Comparison of ENCODE assay signal across 35 cellular contexts in the genomic region with DNA sequence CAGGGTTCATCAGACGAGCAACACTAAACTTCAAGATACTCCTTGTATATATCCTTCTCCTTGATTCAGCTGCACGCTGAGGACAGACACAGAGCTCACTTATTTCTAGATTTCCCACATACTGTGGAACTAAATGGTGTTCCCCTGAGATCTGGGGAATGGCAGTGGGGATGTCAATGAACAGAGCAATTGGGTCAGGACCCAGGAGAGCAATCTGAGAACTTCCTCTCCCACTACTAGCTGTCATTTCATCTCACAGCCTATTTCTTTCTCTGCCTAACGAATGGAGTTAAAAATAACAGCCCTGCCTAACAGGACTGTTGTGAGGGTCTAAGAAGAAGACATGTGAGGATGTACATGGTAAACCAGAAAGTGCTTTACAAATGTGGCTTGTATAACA. TPM values are rescaled to one million over a fixed set of nuclear protein-coding genes. Genes with fewer than 3 reads are reported as not detected.
"Had no signal": no experiment of that assay in that cellular context is flagged by ENCODE, and none has a peak within 500 bp of the region (broad histone marks: within the 10 kb centered on the region; RNA-seq: fewer than 3 reads in every experiment).

No MANE protein-coding gene starts in this region.

- H3K9me3 Mint-ChIP-seq: immature natural killer cell; naive thymus-derived CD8-positive, alpha-beta T cell; nephron; neural progenitor cell; stimulated activated naive B cell treated with anti-CD40 and anti-IgM and Interleukin-4, amounts not matched to agents 10 μg/mL and 1 μg/mL and 100 μg/mL, for 72 hours had no signal

- H3K9me3 ChIP-seq: left lung, lower lobe of right lung, neutrophil, ovary, right atrium auricular region, right lobe of liver, stomach, testis, thyroid gland, transverse colon, upper lobe of left lung, vagina had no signal

- H3K4me1 Mint-ChIP-seq: immature natural killer cell, nephron, neural progenitor cell had no signal

- H3K4me3 Mint-ChIP-seq: immature natural killer cell; naive thymus-derived CD8-positive, alpha-beta T cell; nephron; neural progenitor cell; stimulated activated naive B cell treated with anti-CD40 and anti-IgM and Interleukin-4, amounts not matched to agents 10 μg/mL and 1 μg/mL and 100 μg/mL, for 72 hours had no signal

- H3K4me1 ChIP-seq: left lung, lower lobe of right lung, neural progenitor cell, right atrium auricular region, stomach, testis, thyroid gland, transverse colon, upper lobe of left lung, vagina had no signal

- H3K4me2 ChIP-seq: neural progenitor cell, smooth muscle cell had no signal

- H3K27ac Mint-ChIP-seq: nephron; neural progenitor cell; progenitor cell of endocrine pancreas; stimulated activated naive B cell treated with anti-CD40 and anti-IgM and Interleukin-4, amounts not matched to agents 10 μg/mL and 1 μg/mL and 100 μg/mL, for 72 hours had no signal

- DNase-seq: hypothalamus; immature natural killer cell; kidney; left colon; left lung; lower lobe of right lung; mammary epithelial cell; mesenchymal stem cell; naive thymus-derived CD8-positive, alpha-beta T cell; occipital lobe; ovary; right lobe of liver; stimulated activated CD4-positive, alpha-beta T cell treated with anti-CD3 and anti-CD28 coated beads, Interleukin-1b, Interleukin-23, amount 100 ng/mL, for 48 hours; stimulated activated CD4-positive, alpha-beta T cell treated with anti-CD3 and anti-CD28 coated beads, Interleukin-2, amount 100 ng/mL, for 48 hours; stimulated activated CD4-positive, alpha-beta T cell treated with anti-CD3 and anti-CD28 coated beads, Interleukin-4, amount 100 ng/mL, for 4 hours; stimulated activated CD8-positive, alpha-beta memory T cell treated with anti-CD3 and anti-CD28 coated beads, Interleukin-4, amount 100 ng/mL, for 48 hours; stimulated activated naive B cell treated with anti-CD40 and anti-IgM and Interleukin-4, amounts not matched to agents 10 μg/mL and 1 μg/mL and 100 μg/mL, for 72 hours; stimulated activated naive CD8-positive, alpha-beta T cell treated with anti-CD3 and anti-CD28 coated beads, Interleukin-15, Interleukin-2, amounts not matched to agents 100 U/mL and 50 U/mL, for 24 hours; stomach; testis; thyroid gland; transverse colon; upper lobe of left lung had no signal

- ATAC-seq: left colon; left lung; lower lobe of right lung; naive thymus-derived CD8-positive, alpha-beta T cell; right lobe of liver; stimulated activated naive B cell treated with anti-CD40 and anti-IgM and Interleukin-4, amounts not matched to agents 10 μg/mL and 1 μg/mL and 100 μg/mL, for 72 hours; stimulated activated naive CD8-positive, alpha-beta T cell treated with anti-CD3 and anti-CD28 coated beads, Interleukin-15, Interleukin-2, amounts not matched to agents 100 U/mL and 50 U/mL, for 24 hours had no signal

- H3K27ac ChIP-seq: left lung, lower lobe of right lung, neural progenitor cell, neutrophil, ovary, right atrium auricular region, right lobe of liver, stomach, testis, thyroid gland, transverse colon, upper lobe of left lung, vagina had no signal

- H3K9ac ChIP-seq: neural progenitor cell had no signal

- H3K27me3 Mint-ChIP-seq: naive thymus-derived CD8-positive, alpha-beta T cell; progenitor cell of endocrine pancreas; stimulated activated naive B cell treated with anti-CD40 and anti-IgM and Interleukin-4, amounts not matched to agents 10 μg/mL and 1 μg/mL and 100 μg/mL, for 72 hours had no signal

- H2AFZ ChIP-seq: neural progenitor cell had no signal

- H3K36me3 ChIP-seq: neural progenitor cell, neutrophil, ovary, thyroid gland had no signal

- H3K4me3 ChIP-seq: left lung, lower lobe of right lung, neural progenitor cell, ovary, right atrium auricular region, right lobe of liver, smooth muscle cell, stomach, testis, thyroid gland, transverse colon, upper lobe of left lung, vagina had no signal

- H3K27me3 ChIP-seq: left lung, neural progenitor cell, neutrophil, ovary, right atrium auricular region, right lobe of liver, stomach, testis, thyroid gland, transverse colon, upper lobe of left lung, vagina had no signal

RNA-seq across cellular contexts. Expression of a gene that starts 27.9 kb away (rescaled TPM):
- total RNA-seq: kidney, left colon, left lung, lower lobe of right lung, mammary epithelial cell, mucosa of gallbladder, occipital lobe, ovary, progenitor cell of endocrine pancreas, pulmonary artery endothelial cell, renal cortical epithelial cell, right atrium auricular region, right lobe of liver, skeletal muscle tissue, smooth muscle cell, stomach, thyroid gland, upper lobe of left lung, urinary bladder, vagina had no signal
